In the genomic region with DNA sequence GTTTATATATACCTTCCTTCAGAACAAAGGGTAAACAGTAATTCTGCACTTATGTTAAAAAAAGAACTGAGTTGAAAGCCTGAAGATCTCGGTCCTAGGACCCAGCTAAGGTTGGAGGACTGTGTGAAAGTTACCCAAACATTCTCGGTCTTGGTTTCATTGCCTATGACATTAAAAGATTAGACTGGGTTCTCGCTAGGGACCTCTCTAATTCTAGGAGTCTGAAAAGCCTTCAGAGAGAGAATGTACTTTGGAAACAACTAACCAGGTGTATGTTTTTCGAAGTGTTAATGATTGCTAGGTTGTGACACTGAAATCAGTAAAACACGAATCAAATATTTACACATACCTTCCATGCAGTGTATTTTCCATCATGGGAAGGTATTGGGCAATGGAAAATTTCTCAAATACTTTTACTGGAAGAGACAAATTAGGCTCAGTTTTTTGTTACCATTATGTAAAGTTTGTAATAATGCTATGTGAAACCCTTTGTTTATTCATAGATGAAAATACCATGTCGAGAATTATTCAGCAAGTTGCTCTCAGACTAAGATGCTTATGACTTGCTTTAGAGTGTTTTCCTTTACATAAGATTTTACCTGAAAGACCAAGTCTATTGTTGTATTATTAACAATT, we compare ENCODE assay signal across 14 cellular contexts.
DNase-seq lines count a peak whose midpoint lies in the region; ATAC-seq and TF ChIP-seq lines count a peak whose summit lies in the region.
"Had no signal": no experiment of that assay in that cellular context is flagged by ENCODE, and none has a peak within 500 bp of the region (broad histone marks: within the 10 kb centered on the region; RNA-seq: fewer than 3 reads in every experiment).

No MANE protein-coding gene starts in this region.

- DNase-seq in NCI-H226 (no peak), DMS153 treated with DMSO at 0.1 percent for 48 hours (lab: John Stamatoyannopoulos, UW; ENCODE audit: unreplicated experiment) (no peak)
- DNase-seq: activated T-cell treated with anti-CD3 and anti-CD28 coated beads for 4 hours; aorta; NCI-H524; Right ventricle myocardium superior; stimulated activated CD4-positive, alpha-beta T cell treated with anti-CD3 and anti-CD28 coated beads, Interleukin-12 subunit alpha, Interleukin-12 subunit beta, amount 100 ng/mL, for 4 hours had no signal

- no peak for TF ChIP-seq EP300 in gastroesophageal sphincter (IDR thresholded peaks at IDR 0.05)

- H3K27ac ChIP-seq in 22Rv1: peak overlapping the region; percentile 89
- H3K27ac ChIP-seq in gastroesophageal sphincter: peak overlapping the region in 1 of 4 donors; percentile 26
- H3K27ac ChIP-seq: epithelial cell of prostate had no signal

- H3K4me3 ChIP-seq in gastroesophageal sphincter: no peak overlapping the region

- no peak for TF ChIP-seq CTCF in 22Rv1 (IDR thresholded peaks at IDR 0.05)
- TF ChIP-seq CTCF in gastroesophageal sphincter (IDR thresholded peaks at IDR 0.05): no peak

- H3K27me3 ChIP-seq in gastroesophageal sphincter: no peaks in the 10 kb centered on the region

- ATAC-seq in GM19452 (IDR thresholded peaks at IDR 0.05; ENCODE audit: unreplicated experiment) (peak; percentile 77), HG03064 (IDR thresholded peaks at IDR 0.05; ENCODE audit: low read depth, unreplicated experiment) (peak; percentile 79), gastroesophageal sphincter (peak; percentile 31), HG02759 (IDR thresholded peaks at IDR 0.05; ENCODE audit: unreplicated experiment) (no peak), HG02840 (IDR thresholded peaks at IDR 0.05; ENCODE audit: low FRiP score, unreplicated experiment) (no peak)

- H3K36me3 ChIP-seq in gastroesophageal sphincter: no peaks in the 10 kb centered on the region

- no peak for TF ChIP-seq POLR2A in gastroesophageal sphincter (IDR thresholded peaks at IDR 0.05)

- H3K4me1 ChIP-seq in gastroesophageal sphincter: peaks cover 0 to 5% (median 0%) of the 10 kb centered on the region in 3 donors

- WGBS in gastroesophageal sphincter (ENCODE audit: low coverage in 1 of 2), 2 donors: 29 to 37% methylated on average over 3 to 6 of the region's 6 CpGs

- H3K9me3 ChIP-seq in gastroesophageal sphincter: no peaks in the 10 kb centered on the region

Comparison
In these comparisons a context has a peak if more than half of its experiments do, and no peak if none do; other contexts are left out.
1. ATAC-seq: peak in GM19452 (single experiment), HG03064 (single experiment) and gastroesophageal sphincter (single experiment); none in HG02759 (single experiment) and HG02840 (single experiment).